Comparison of ENCODE assay signal across 1 cellular context in the genomic region with DNA sequence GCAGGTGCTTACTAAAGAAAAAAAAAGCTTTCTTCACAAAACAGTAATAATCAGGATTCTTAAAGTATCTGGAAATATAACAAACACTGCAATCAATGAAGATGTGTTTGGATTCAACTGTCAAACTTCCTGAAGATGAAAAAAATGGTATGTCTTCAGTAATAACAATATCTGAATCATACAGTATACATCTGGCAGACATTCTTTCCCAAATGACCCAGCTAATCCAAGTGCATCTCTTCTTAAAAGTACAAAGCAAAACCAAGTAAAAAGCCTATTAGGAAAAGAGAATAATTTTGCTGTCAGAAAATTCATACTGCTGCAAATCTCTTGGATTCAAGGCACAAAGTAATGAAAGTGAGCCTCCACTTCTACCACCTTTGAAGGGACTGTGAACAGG.
TF ChIP-seq lines count a peak whose summit lies in the region.

No MANE protein-coding gene starts in this region.

TF ChIP-seq in IMR-90, 13 proteins besides CTCF, POLR2A, EP300 and RAD21:
- TF ChIP-seq RCOR1 (IDR thresholded peaks at IDR 0.05; ENCODE audit: insufficient replicate concordance, low read length) = no peak
- TF ChIP-seq RFX5 (IDR thresholded peaks at IDR 0.05; ENCODE audit: low read depth, low read length) = no peak
- TF ChIP-seq, protein P1, sequence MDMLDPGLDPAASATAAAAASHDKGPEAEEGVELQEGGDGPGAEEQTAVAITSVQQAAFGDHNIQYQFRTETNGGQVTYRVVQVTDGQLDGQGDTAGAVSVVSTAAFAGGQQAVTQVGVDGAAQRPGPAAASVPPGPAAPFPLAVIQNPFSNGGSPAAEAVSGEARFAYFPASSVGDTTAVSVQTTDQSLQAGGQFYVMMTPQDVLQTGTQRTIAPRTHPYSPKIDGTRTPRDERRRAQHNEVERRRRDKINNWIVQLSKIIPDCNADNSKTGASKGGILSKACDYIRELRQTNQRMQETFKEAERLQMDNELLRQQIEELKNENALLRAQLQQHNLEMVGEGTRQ (IDR thresholded peaks at IDR 0.05; ENCODE audit: low read depth, low read length) = no peak
